Comparison of ENCODE assay signal across 21 cellular contexts in genomic region chr10:1548596-1548995, GRCh38.
DNase-seq lines count a peak whose midpoint lies in the region; ATAC-seq and TF ChIP-seq lines count a peak whose summit lies in the region.
"Had no signal": no experiment of that assay in that cellular context is flagged by ENCODE, and none has a peak within 500 bp of the region (broad histone marks: within the 10 kb centered on the region; RNA-seq: fewer than 3 reads in every experiment).

No MANE protein-coding gene starts in this region.

- H3K9ac ChIP-seq in OCI-LY1 (ENCODE audit: low read length), result no peak overlapping the region
- H3K9ac ChIP-seq: KMS-11 had no signal

- no peak overlapping the region for H3K4me2 ChIP-seq in OCI-LY1 (ENCODE audit: low read length)
- H3K4me2 ChIP-seq: KMS-11 had no signal

- H3K79me2 ChIP-seq in OCI-LY1 (ENCODE audit: insufficient read depth, low read length), result no peaks in the 10 kb centered on the region

- H3K27me3 Mint-ChIP-seq in neural crest cell (ENCODE audit: low read depth), result no peaks in the 10 kb centered on the region

- H3K4me3 Mint-ChIP-seq in neural crest cell, result no peak overlapping the region
- H3K4me3 Mint-ChIP-seq: activated CD8-positive, alpha-beta T cell treated with anti-CD3 and anti-CD28 coated beads, Interleukin-2, amount 10 ng/mL, durations not matched to agents 7 days and 5 days; activated naive CD4-positive, alpha-beta T cell treated with anti-CD3 and anti-CD28 coated beads for 36 hours; activated T-cell treated with anti-CD3 and anti-CD28 coated beads, Interleukin-2, amount 50 U/mL, for 4 hours had no signal

- no peaks in the 10 kb centered on the region for H3K27me3 ChIP-seq in OCI-LY1 (ENCODE audit: insufficient read depth, low read length)
- peaks cover 91% of the 10 kb centered on the region for H3K27me3 ChIP-seq in A673 (replicated peaks; ENCODE audit: insufficient read depth, low read depth, low read length, poor library complexity)
- no peaks in the 10 kb centered on the region for H3K27me3 ChIP-seq in foreskin keratinocyte
- H3K27me3 ChIP-seq: upper lobe of left lung had no signal

- H3K4me3 ChIP-seq in OCI-LY1 (ENCODE audit: low read depth, low read length, poor library complexity, severe bottlenecking), result no peak overlapping the region
- no peak overlapping the region for H3K4me3 ChIP-seq in A673 (ENCODE audit: low read depth, low read length, poor library complexity, severe bottlenecking)
- H3K4me3 ChIP-seq: lower lobe of right lung, upper lobe of left lung had no signal

- no peak overlapping the region for H2AFZ ChIP-seq in OCI-LY1 (ENCODE audit: low read length)

- POLR2A ChIA-PET in A673 (lab: Charles Lee; ENCODE audit: low non-redundant PET), result no interaction called here

- H3K27ac Mint-ChIP-seq in neural crest cell (ENCODE audit: unreplicated experiment), result peak overlapping the region; percentile 44
- H3K27ac Mint-ChIP-seq: activated CD8-positive, alpha-beta T cell treated with anti-CD3 and anti-CD28 coated beads, Interleukin-2, amount 10 ng/mL, durations not matched to agents 7 days and 5 days; activated naive CD4-positive, alpha-beta T cell treated with anti-CD3 and anti-CD28 coated beads for 36 hours had no signal

- H4K20me1 ChIP-seq in OCI-LY1 (ENCODE audit: insufficient read depth, low read length), result no peaks in the 10 kb centered on the region

- H3K4me1 ChIP-seq in OCI-LY1 (ENCODE audit: insufficient read depth, low read length, severe bottlenecking) (peaks cover 34% of the 10 kb centered on the region), A673 (ENCODE audit: insufficient read depth, low read length, poor library complexity, severe bottlenecking) (no peaks in the 10 kb centered on the region), foreskin keratinocyte (no peaks in the 10 kb centered on the region)
- H3K4me1 ChIP-seq: lower lobe of right lung had no signal

- BruUV-seq in A673 (replicated peaks; lab: Mats Ljungman, UMichigan), result no TSS peak

- DNase-seq in neural crest cell (ENCODE audit: low read depth, low spot score) (no peak), A673 (ENCODE audit: low spot score) (no peak), foreskin keratinocyte (no peak), NCI-H146 (lab: John Stamatoyannopoulos, UW) (no peak)
- DNase-seq: activated CD8-positive, alpha-beta T cell treated with anti-CD3 and anti-CD28 coated beads, Interleukin-2, amount 10 ng/mL, durations not matched to agents 7 days and 5 days; activated naive CD4-positive, alpha-beta T cell treated with anti-CD3 and anti-CD28 coated beads for 36 hours; activated T-cell treated with anti-CD3 and anti-CD28 coated beads, Interleukin-2, amount 50 U/mL, for 4 hours; anterior cingulate cortex; caudate nucleus; lower lobe of right lung; NCI-H2029; NCI-H446; stimulated activated CD4-positive, alpha-beta T cell treated with anti-CD3 and anti-CD28 coated beads, Interleukin-4, amount 100 ng/mL, for 24 hours; upper lobe of left lung had no signal

- H3K36me3 Mint-ChIP-seq in neural crest cell (ENCODE audit: low read depth), result no peaks in the 10 kb centered on the region

- CTCF ChIA-PET in A673 (lab: Charles Lee), result no interaction called here

- H3K9me3 ChIP-seq in OCI-LY1 (ENCODE audit: low read length) (no peaks in the 10 kb centered on the region), A673 (ENCODE audit: low read depth, low read length, poor library complexity, severe bottlenecking) (no peaks in the 10 kb centered on the region)
- H3K9me3 ChIP-seq: lower lobe of right lung, upper lobe of left lung had no signal

- H3F3A ChIP-seq in OCI-LY1 (ENCODE audit: insufficient read depth, low read length), result no peaks in the 10 kb centered on the region

- intact Hi-C loops in A673 (cut with micrococcal nuclease; ENCODE audit: unreplicated experiment), result no loop called here

- no peaks in the 10 kb centered on the region for H3K9me3 Mint-ChIP-seq in neural crest cell
- H3K9me3 Mint-ChIP-seq: activated naive CD4-positive, alpha-beta T cell treated with anti-CD3 and anti-CD28 coated beads for 36 hours; activated T-cell treated with anti-CD3 and anti-CD28 coated beads, Interleukin-2, amount 50 U/mL, for 4 hours had no signal

- ATAC-seq in GM21526 (IDR thresholded peaks at IDR 0.05; ENCODE audit: low FRiP score, unreplicated experiment) (peak; percentile 91), HG02981 (IDR thresholded peaks at IDR 0.05; ENCODE audit: unreplicated experiment) (no peak), foreskin keratinocyte (no peak)
- ATAC-seq: activated CD4-positive, CD25-positive, alpha-beta regulatory T cell treated with anti-CD3 and anti-CD28 coated beads, Interleukin-2, amount 50 U/mL, for 24 hours; activated CD8-positive, alpha-beta T cell treated with anti-CD3 and anti-CD28 coated beads, Interleukin-2, amount 10 ng/mL, durations not matched to agents 7 days and 5 days; activated T-cell treated with anti-CD3 and anti-CD28 coated beads, Interleukin-2, amount 50 U/mL, for 4 hours; HCT116; lower lobe of right lung had no signal

- TF ChIP-seq CTCF in GM12872 (IDR thresholded peaks at IDR 0.05; ENCODE audit: insufficient read depth, low read depth, low read length), result 0 out of 3 replicates have a peak, but pooled peaks have one; percentile 3
- TF ChIP-seq CTCF in OCI-LY1 (IDR thresholded peaks at IDR 0.05; ENCODE audit: low read length), result no peak
- no peak for TF ChIP-seq CTCF in neural crest cell (conservative IDR thresholded peaks at IDR 0.05)
- TF ChIP-seq CTCF in A673 (conservative IDR thresholded peaks at IDR 0.05; ENCODE audit: low read depth, low read length), result no peak
- TF ChIP-seq CTCF in foreskin keratinocyte (conservative IDR thresholded peaks at IDR 0.05), result no peak

- H3K9me2 ChIP-seq in OCI-LY1 (ENCODE audit: low read depth, low read length), result no peaks in the 10 kb centered on the region

- no peaks in the 10 kb centered on the region; the same call in 1 of the 2 replicates for H3K36me3 ChIP-seq in OCI-LY1 (ENCODE audit: insufficient read depth, low read length)
- no peaks in the 10 kb centered on the region for H3K36me3 ChIP-seq in A673 (ENCODE audit: insufficient read depth, low read length, poor library complexity, severe bottlenecking)
- H3K36me3 ChIP-seq: lower lobe of right lung, upper lobe of left lung had no signal

- no peaks in the 10 kb centered on the region for H3K4me1 Mint-ChIP-seq in neural crest cell

- peak overlapping the region; percentile 21 for H3K27ac ChIP-seq in OCI-LY1 (ENCODE audit: low read depth, low read length, poor library complexity, severe bottlenecking)
- H3K27ac ChIP-seq in A673 (ENCODE audit: low read depth, low read length, poor library complexity, severe bottlenecking), result no peak overlapping the region
- no peak overlapping the region for H3K27ac ChIP-seq in foreskin keratinocyte
- H3K27ac ChIP-seq: KMS-11, lower lobe of right lung, upper lobe of left lung had no signal
